Comparison of ENCODE assay signal across 2 cellular contexts in genomic region chr11:120720760-120721159, GRCh38.
TF ChIP-seq lines count a peak whose summit lies in the region.

No MANE protein-coding gene starts in this region.

TF ChIP-seq in GM12878, 131 proteins besides CTCF, POLR2A, EP300 and RAD21:
- TF ChIP-seq ZNF24 (IDR thresholded peaks at IDR 0.05) (peak; percentile 81), GATAD2B (conservative IDR thresholded peaks at IDR 0.05; ENCODE audit: low read depth) (no peak)

TF ChIP-seq in K562, 482 proteins besides CTCF, POLR2A, EP300 and RAD21 (continued from another document):
- no peak for TF ChIP-seq CHD7 (IDR thresholded peaks at IDR 0.05; ENCODE audit: low read depth, low read length)
- no peak for TF ChIP-seq CTCFL (IDR thresholded peaks at IDR 0.05; ENCODE audit: borderline replicate concordance, insufficient read depth, low read depth, low read length, poor library complexity, severe bottlenecking)
- TF ChIP-seq RBM14 (IDR thresholded peaks at IDR 0.05; ENCODE audit: borderline replicate concordance, insufficient read depth, low read depth, low read length): no peak
- no peak for TF ChIP-seq ZNF589 (CRISPR knock-in tag; IDR thresholded peaks at IDR 0.05; ENCODE audit: low read depth)
- TF ChIP-seq WHSC1 (IDR thresholded peaks at IDR 0.05; ENCODE audit: low read length): no peak
- no peak for TF ChIP-seq TCF7L2 (IDR thresholded peaks at IDR 0.05; ENCODE audit: low read depth, low read length)
